In genomic region chr1:5748286-5749225, GRCh38 we compare ENCODE assay signal across 18 cellular contexts.
DNase-seq lines count a peak whose midpoint lies in the region; ATAC-seq and TF ChIP-seq lines count a peak whose summit lies in the region.
"Had no signal": no experiment of that assay in that cellular context is flagged by ENCODE, and none has a peak within 500 bp of the region (broad histone marks: within the 10 kb centered on the region; RNA-seq: fewer than 3 reads in every experiment).

No MANE protein-coding gene starts in this region.

- H4K20me1 ChIP-seq in Karpas-422 (ENCODE audit: insufficient read depth, low read depth, low read length), result no peaks in the 10 kb centered on the region; the same call in 1 of the 2 replicates

- no peak for ATAC-seq in Right ventricle myocardium superior (ENCODE audit: poor library complexity)
- ATAC-seq in left lung, result no peak
- ATAC-seq: GM23338 had no signal

- H3K9me2 ChIP-seq in Karpas-422 (replicated peaks; ENCODE audit: insufficient read depth, low read length), result no peaks in the 10 kb centered on the region

- H3K27ac Mint-ChIP-seq in nephron progenitor cell, result no peak overlapping the region
- H3K27ac Mint-ChIP-seq: GM23338 had no signal

- DNase-seq in Right ventricle myocardium superior, result peak; percentile 35
- no peak for DNase-seq in right atrium auricular region (ENCODE audit: low spot score)
- DNase-seq in Karpas-422, result peak; percentile 47
- peak; percentile 19 to 55 for DNase-seq in left lung
- peak; percentile 52 for DNase-seq in sigmoid colon
- DNase-seq in stimulated activated CD4-positive, alpha-beta T cell treated with anti-CD3 and anti-CD28 coated beads, Interleukin-2, amount 100 ng/mL, for 24 hours, result no peak
- no peak for DNase-seq in Kasumi-1 (lab: John Stamatoyannopoulos, UW)
- no peak for DNase-seq in nephron progenitor cell
- DNase-seq: BE2C; CD4-positive, alpha-beta memory T cell; DMS153; GF-D8; NCI-H187 treated with DMSO at 0.1 percent for 48 hours; NCI-H2227 treated with DMSO at 0.1 percent for 48 hours; NCI-H510A treated with DMSO at 0.1 percent for 48 hours; NCI-H82; OCI-M1 had no signal

- no peaks in the 10 kb centered on the region for H3K36me3 Mint-ChIP-seq in nephron progenitor cell (ENCODE audit: low read depth)
- H3K36me3 Mint-ChIP-seq: CD4-positive, alpha-beta memory T cell had no signal

- H3K9me3 ChIP-seq in right atrium auricular region (no peaks in the 10 kb centered on the region), Karpas-422 (ENCODE audit: low read length) (no peaks in the 10 kb centered on the region), left lung (no peaks in the 10 kb centered on the region), sigmoid colon (no peaks in the 10 kb centered on the region)
- H3K9me3 ChIP-seq: BE2C had no signal

- no peaks in the 10 kb centered on the region for H3K9me3 Mint-ChIP-seq in nephron progenitor cell
- H3K9me3 Mint-ChIP-seq: CD4-positive, alpha-beta memory T cell; GM23338 had no signal

- no peak for TF ChIP-seq EP300 in sigmoid colon (IDR thresholded peaks at IDR 0.05)

- H3K27me3 Mint-ChIP-seq in nephron progenitor cell (ENCODE audit: low read depth, poor library complexity), result peaks cover 26% of the 10 kb centered on the region

- peaks cover 46% of the 10 kb centered on the region for H3K4me1 Mint-ChIP-seq in nephron progenitor cell

- no peak overlapping the region for H2AFZ ChIP-seq in Karpas-422 (ENCODE audit: low read length)
- H2AFZ ChIP-seq: GM23338 had no signal

- WGBS in sigmoid colon, 2 donors, result 69 to 86% methylated on average over 26 of the region's 26 CpGs

- no peak overlapping the region for H3K9ac ChIP-seq in Karpas-422 (ENCODE audit: low read length)

- TF ChIP-seq POLR2A in sigmoid colon (IDR thresholded peaks at IDR 0.05), result no peak

- H3K79me2 ChIP-seq in Karpas-422 (ENCODE audit: low read length), result no peaks in the 10 kb centered on the region

- intact Hi-C loops in Right ventricle myocardium superior (cut with DNase I), result loop anchor here (5.0 to 10.0 kb wide), 2 partner anchors 111 to 1834 kb away; no protein-coding TSS in a partner anchor
- intact Hi-C loops in left lung (cut with DNase I), result loop anchor here in 1 of 2 donors (5.0 kb wide), 1 partner anchor 236 kb away; no protein-coding TSS in a partner anchor
- intact Hi-C loops in sigmoid colon (cut with DNase I), result loop anchor here (5.0 to 10.0 kb wide), 2 partner anchors 1094 to 1836 kb away; partner anchors contain the start of gene AJAP1

- no peak for TF ChIP-seq CTCF in right atrium auricular region (IDR thresholded peaks at IDR 0.05)
- TF ChIP-seq CTCF in left lung (IDR thresholded peaks at IDR 0.05), result no peak
- no peak for TF ChIP-seq CTCF in sigmoid colon (IDR thresholded peaks at IDR 0.05)
- TF ChIP-seq CTCF in nephron progenitor cell (IDR thresholded peaks at IDR 0.05), result no peak

- H3K4me3 ChIP-seq in right atrium auricular region, result no peak overlapping the region
- H3K4me3 ChIP-seq in Karpas-422 (ENCODE audit: low read length), result no peak overlapping the region
- no peak overlapping the region for H3K4me3 ChIP-seq in left lung
- H3K4me3 ChIP-seq in sigmoid colon, result no peak overlapping the region
- H3K4me3 ChIP-seq: GM23338 had no signal

- H3K4me2 ChIP-seq in Karpas-422 (ENCODE audit: low read depth, low read length, poor library complexity, severe bottlenecking), result no peak overlapping the region
- H3K4me2 ChIP-seq: GM23338 had no signal

- no peaks in the 10 kb centered on the region for H3K36me3 ChIP-seq in right atrium auricular region
- no peaks in the 10 kb centered on the region for H3K36me3 ChIP-seq in Karpas-422 (ENCODE audit: insufficient read depth, low read length)
- no peaks in the 10 kb centered on the region for H3K36me3 ChIP-seq in left lung
- no peaks in the 10 kb centered on the region for H3K36me3 ChIP-seq in sigmoid colon
- H3K36me3 ChIP-seq: BE2C had no signal

- H3K27ac ChIP-seq in right atrium auricular region (no peak overlapping the region), Karpas-422 (ENCODE audit: low read length) (no peak overlapping the region), left lung (no peak overlapping the region), sigmoid colon (no peak overlapping the region)

- H3K27me3 ChIP-seq in right atrium auricular region (no peaks in the 10 kb centered on the region), Karpas-422 (ENCODE audit: low read length) (no peaks in the 10 kb centered on the region), left lung (peaks cover 0 to 50% of the 10 kb centered on the region in 2 donors), sigmoid colon (peaks cover 0 to 52% (median 11%) of the 10 kb centered on the region in 3 donors)
- H3K27me3 ChIP-seq: BE2C had no signal

- H3K4me3 Mint-ChIP-seq in nephron progenitor cell, result no peak overlapping the region
- H3K4me3 Mint-ChIP-seq: CD4-positive, alpha-beta memory T cell; GM23338 had no signal

- peaks cover 0 to 27% of the 10 kb centered on the region in 2 donors for H3K4me1 ChIP-seq in right atrium auricular region
- no peaks in the 10 kb centered on the region for H3K4me1 ChIP-seq in Karpas-422 (ENCODE audit: low read length)
- H3K4me1 ChIP-seq in left lung, result no peaks in the 10 kb centered on the region
- no peaks in the 10 kb centered on the region for H3K4me1 ChIP-seq in sigmoid colon
- H3K4me1 ChIP-seq: BE2C had no signal

Comparison
In these comparisons a context has a peak if more than half of its experiments do, and no peak if none do; other contexts are left out.
1. DNase-seq: peak in Right ventricle myocardium superior (single experiment), Karpas-422 (single experiment), left lung (2 of 2) and sigmoid colon (single experiment); none in right atrium auricular region (single experiment), stimulated activated CD4-positive, alpha-beta T cell treated with anti-CD3 and anti-CD28 coated beads, Interleukin-2, amount 100 ng/mL, for 24 hours (0 of 2), Kasumi-1 (0 of 2) and nephron progenitor cell (single experiment).